In the genomic region with DNA sequence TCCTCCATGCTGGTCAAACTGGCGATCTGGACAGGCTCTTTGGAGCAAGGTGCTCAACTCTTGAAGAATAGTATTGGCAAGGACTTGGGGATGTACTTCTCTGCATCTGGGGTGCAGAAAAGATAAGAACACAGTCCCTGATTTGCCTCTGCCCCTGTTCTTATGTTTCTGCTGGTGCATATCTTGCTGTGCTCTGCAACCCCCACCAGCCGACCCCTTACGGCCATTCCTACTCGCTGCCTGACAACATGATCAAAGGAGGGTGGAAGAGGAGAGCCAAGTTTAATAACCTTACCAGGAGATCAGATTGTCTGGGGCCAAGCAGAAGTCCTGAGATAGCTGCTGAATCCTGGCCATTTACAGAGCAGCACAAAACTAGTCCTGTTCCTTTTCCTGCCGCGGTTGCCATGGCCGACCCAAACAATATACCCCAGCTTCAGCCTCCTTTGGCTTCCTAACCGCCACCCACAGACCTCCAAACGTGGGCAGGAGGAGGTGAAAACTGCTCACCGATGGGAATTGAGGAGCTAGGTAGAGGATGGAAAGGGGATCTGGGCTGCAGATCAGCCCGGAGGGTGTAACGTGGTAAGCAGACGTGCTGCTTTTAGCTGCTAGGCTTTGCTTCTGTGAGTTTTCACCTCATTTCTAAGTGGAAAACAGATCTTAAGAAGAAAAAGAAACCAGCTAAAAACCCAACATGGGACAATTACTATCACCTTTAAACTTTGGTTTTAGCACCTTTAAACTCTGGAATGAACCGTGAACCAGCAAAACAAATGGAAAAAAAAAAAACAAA, we compare ENCODE assay signal across 8 cellular contexts.
A peak's percentile ranks its signal among the peaks of the same experiment; 100 is the strongest.
DNase-seq lines count a peak whose midpoint lies in the region; ATAC-seq and TF ChIP-seq lines count a peak whose summit lies in the region.

No MANE protein-coding gene starts in this region.

- H3K9me3 Mint-ChIP-seq in central memory CD8-positive, alpha-beta T cell = no peaks in the 10 kb centered on the region

- H3K9me3 ChIP-seq in mucosa of descending colon = no peaks in the 10 kb centered on the region

- no peaks in the 10 kb centered on the region for H3K36me3 ChIP-seq in mucosa of descending colon (ENCODE audit: low read depth)

- peaks cover 17% of the 10 kb centered on the region for H3K36me3 Mint-ChIP-seq in central memory CD8-positive, alpha-beta T cell (ENCODE audit: insufficient read depth)

- no peak for TF ChIP-seq CTCF in mucosa of descending colon (IDR thresholded peaks at IDR 0.05)

- peak; percentile 47 for DNase-seq in stimulated activated CD4-positive, alpha-beta T cell treated with anti-CD3 and anti-CD28 coated beads, Interleukin-4, amount 100 ng/mL, for 24 hours
- no peak for DNase-seq in stimulated activated CD4-positive, alpha-beta T cell treated with anti-CD3 and anti-CD28 coated beads, Interleukin-4, amount 100 ng/mL, for 4 hours
- DNase-seq in central memory CD8-positive, alpha-beta T cell (ENCODE audit: low spot score in 2 of 2) = peak; percentile 27 to 47
- no peak for DNase-seq in mucosa of descending colon
- DNase-seq in NCI-H82 treated with DMSO at 0.1 percent for 48 hours (lab: John Stamatoyannopoulos, UW; ENCODE audit: unreplicated experiment) = no peak
- DNase-seq in RKO (ENCODE audit: low spot score) = no peak
- no peak for DNase-seq in NCI-H2227 (lab: John Stamatoyannopoulos, UW; ENCODE audit: unreplicated experiment)
- DNase-seq in SHP77 (lab: John Stamatoyannopoulos, UW) = no peak

- intact Hi-C loops in mucosa of descending colon (cut with DNase I, micrococcal nuclease) = no loop called here

- peak overlapping the region; percentile 83 for H3K4me3 Mint-ChIP-seq in central memory CD8-positive, alpha-beta T cell

- H3K4me3 ChIP-seq in mucosa of descending colon = no peak overlapping the region

- peak overlapping the region; percentile 95 for H3K27ac Mint-ChIP-seq in central memory CD8-positive, alpha-beta T cell (ENCODE audit: low read depth)

- H3K4me1 ChIP-seq in mucosa of descending colon (ENCODE audit: low read depth) = peaks cover 4% of the 10 kb centered on the region

- peaks cover 75% of the 10 kb centered on the region for H3K4me1 Mint-ChIP-seq in central memory CD8-positive, alpha-beta T cell

- ATAC-seq in central memory CD8-positive, alpha-beta T cell (replicated peaks; ENCODE audit: extremely low read depth, poor library complexity, severe bottlenecking) = peak; percentile 38
- ATAC-seq in mucosa of descending colon = peak; percentile 48

- H3K27me3 Mint-ChIP-seq in central memory CD8-positive, alpha-beta T cell = no peaks in the 10 kb centered on the region

Comparison
In these comparisons a context has a peak if more than half of its experiments do, and no peak if none do; other contexts are left out.
1. DNase-seq: peak in stimulated activated CD4-positive, alpha-beta T cell treated with anti-CD3 and anti-CD28 coated beads, Interleukin-4, amount 100 ng/mL, for 24 hours (single experiment) and central memory CD8-positive, alpha-beta T cell (2 of 2); none in stimulated activated CD4-positive, alpha-beta T cell treated with anti-CD3 and anti-CD28 coated beads, Interleukin-4, amount 100 ng/mL, for 4 hours (0 of 2), mucosa of descending colon (0 of 3), NCI-H82 treated with DMSO at 0.1 percent for 48 hours (single experiment), RKO (single experiment), NCI-H2227 (single experiment) and SHP77 (0 of 2).